Comparison of ENCODE assay signal across 38 cellular contexts in the genomic region with DNA sequence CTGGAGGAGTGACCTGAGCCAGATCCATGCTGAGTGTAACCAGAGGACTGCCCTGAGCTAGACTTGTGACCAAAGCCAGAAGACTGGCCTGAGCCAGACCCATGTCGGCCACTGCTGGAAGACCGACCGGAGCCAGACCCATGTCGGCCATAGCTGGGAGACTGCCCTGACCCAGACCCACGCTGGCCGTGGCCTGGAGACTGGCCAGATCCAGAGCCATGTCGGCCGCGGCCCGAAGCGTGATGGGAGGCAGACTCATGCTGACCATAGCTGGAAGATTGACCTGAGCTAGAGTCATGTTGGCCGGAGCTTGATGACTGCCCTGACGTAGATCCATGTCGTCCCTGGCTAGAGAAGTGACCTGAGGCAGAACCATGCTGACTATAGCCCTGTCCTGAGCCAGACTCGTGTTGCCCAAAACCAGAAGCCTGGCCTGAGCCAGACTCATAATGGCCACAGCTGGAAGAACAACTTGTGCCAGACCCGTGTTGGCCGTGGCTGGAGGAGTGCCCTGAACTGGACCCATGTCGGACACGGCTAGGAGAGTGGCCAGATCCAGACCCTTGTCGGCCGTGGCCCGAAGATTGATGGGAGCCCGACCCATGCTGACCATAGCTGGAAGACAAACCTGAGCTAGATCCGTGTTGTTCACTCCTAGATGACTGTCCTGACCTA. TPM values are rescaled to one million over a fixed set of nuclear protein-coding genes. Genes with fewer than 3 reads are reported as not detected.
"Had no signal": no experiment of that assay in that cellular context is flagged by ENCODE, and none has a peak within 500 bp of the region (broad histone marks: within the 10 kb centered on the region; RNA-seq: fewer than 3 reads in every experiment).

No MANE protein-coding gene starts in this region.

- H3K27me3 ChIP-seq: colonic mucosa, esophagus squamous epithelium, heart right ventricle, neutrophil, right atrium auricular region, stomach, thyroid gland had no signal

- H3K79me2 ChIP-seq: parathyroid adenoma had no signal

- ATAC-seq: heart right ventricle; left colon; mucosa of descending colon; natural killer cell treated with Interleukin-12 subunit alpha and Interleukin-12 subunit beta and Interleukin-15 and Interleukin-18, amount 100 ng/mL, for 72 hours; sciatic nerve; stimulated activated effector memory CD8-positive, alpha-beta T cell treated with anti-CD3 and anti-CD28 coated beads, Interleukin-12 subunit alpha, Interleukin-12 subunit beta, amount 100 ng/mL, for 72 hours had no signal

- H3K36me3 ChIP-seq: colonic mucosa, esophagus squamous epithelium, heart right ventricle, neutrophil, prostate gland, right atrium auricular region, stomach, thyroid gland had no signal

- H3K4me3 ChIP-seq: colonic mucosa, esophagus squamous epithelium, heart right ventricle, mucosa of descending colon, prostate gland, right atrium auricular region, stomach, thyroid gland had no signal

- DNase-seq: central memory CD4-positive, alpha-beta T cell; colonic mucosa; dermis blood vessel endothelial cell; effector memory CD4-positive, alpha-beta T cell; erythroblast; esophagus squamous epithelium; foreskin melanocyte; glutamatergic neuron; hippocampal formation; left colon; mesenchymal stem cell; naive B cell; stimulated activated CD4-positive, alpha-beta T cell treated with anti-CD3 and anti-CD28 coated beads, Interleukin-2, amount 100 ng/mL, for 24 hours; stimulated activated CD4-positive, alpha-beta T cell treated with anti-CD3 and anti-CD28 coated beads, Interleukin-4, amount 100 ng/mL, for 24 hours; stimulated activated naive CD4-positive, alpha-beta T cell treated with Interleukin-2 at 50 U/mL for 16 hours; stomach; thyroid gland; trophoblast cell had no signal

- H3K4me1 ChIP-seq: colonic mucosa, esophagus squamous epithelium, heart right ventricle, parathyroid adenoma, prostate gland, right atrium auricular region, stomach, thyroid gland had no signal

- H2AFZ ChIP-seq: parathyroid adenoma had no signal

- H3K9me3 ChIP-seq: colonic mucosa, neutrophil, prostate gland, right atrium auricular region, thyroid gland had no signal

- H3K27ac ChIP-seq: colonic mucosa, esophagus squamous epithelium, heart right ventricle, neutrophil, parathyroid adenoma, prostate gland, right atrium auricular region, stomach, thyroid gland had no signal

- H3K9ac ChIP-seq: parathyroid adenoma had no signal

RNA-seq across cellular contexts. Expression of a gene that starts 5.1 kb away (rescaled TPM):
- total RNA-seq: cerebellum; colonic mucosa; dermis blood vessel endothelial cell; heart right ventricle; kidney epithelial cell; left colon; liver; lung microvascular endothelial cell; mesothelial cell of epicardium; mucosa of descending colon; natural killer cell treated with Interleukin-12 subunit alpha and Interleukin-12 subunit beta and Interleukin-15 and Interleukin-18, amount 100 ng/mL, for 72 hours; neural crest cell; omental fat pad; right atrium auricular region; sciatic nerve; skeletal muscle tissue; subcutaneous adipose tissue; temporal lobe; thyroid gland; urinary bladder had no signal
- polyA plus RNA-seq: stomach, urinary bladder had no signal

RNA-seq across cellular contexts. Expression of a gene that starts 59.9 kb away (rescaled TPM):
- total RNA-seq: cerebellum; colonic mucosa; dermis blood vessel endothelial cell; heart right ventricle; kidney epithelial cell; left colon; liver; lung microvascular endothelial cell; mesothelial cell of epicardium; mucosa of descending colon; natural killer cell treated with Interleukin-12 subunit alpha and Interleukin-12 subunit beta and Interleukin-15 and Interleukin-18, amount 100 ng/mL, for 72 hours; neural crest cell; omental fat pad; prostate gland; right atrium auricular region; sciatic nerve; skeletal muscle tissue; stomach; temporal lobe; thyroid gland; urinary bladder had no signal
- polyA plus RNA-seq: heart right ventricle, liver, urinary bladder had no signal
